ENCODE assay signal across 1 cellular context in genomic region chr14:94058674-94059138, GRCh38.
A peak's percentile ranks its signal among the peaks of the same experiment; 100 is the strongest.
TF ChIP-seq lines count a peak whose summit lies in the region.

No MANE protein-coding gene starts in this region.

TF ChIP-seq in HepG2, 621 proteins besides CTCF, POLR2A, EP300 and RAD21 (continued from another document and continues in another):
- peak; percentile 46; the same call in 1 of the 2 replicates for TF ChIP-seq ARID4A (CRISPR knock-in tag; IDR thresholded peaks at IDR 0.05; ENCODE audit: borderline replicate concordance)
- TF ChIP-seq MXD1 (CRISPR knock-in tag; IDR thresholded peaks at IDR 0.05): no peak
- TF ChIP-seq GLI4 (CRISPR knock-in tag; IDR thresholded peaks at IDR 0.05; ENCODE audit: borderline replicate concordance): peak; percentile 63; the same call in 1 of the 2 replicates
- no peak for TF ChIP-seq THYN1 (CRISPR knock-in tag; IDR thresholded peaks at IDR 0.05; ENCODE audit: borderline replicate concordance, low read depth)
- TF ChIP-seq RFX5 (IDR thresholded peaks at IDR 0.05; ENCODE audit: low read depth, low read length): no peak
- TF ChIP-seq ZNF513 (CRISPR knock-in tag; conservative IDR thresholded peaks at IDR 0.05): no peak
- TF ChIP-seq ATF5 (CRISPR knock-in tag; IDR thresholded peaks at IDR 0.05; ENCODE audit: low read depth): no peak
- TF ChIP-seq SOX13 (IDR thresholded peaks at IDR 0.05): no peak
- TF ChIP-seq SOX13 (CRISPR knock-in tag; conservative IDR thresholded peaks at IDR 0.05 in 1 of 2, IDR thresholded peaks at IDR 0.05 in 1 of 2): peak in 1 of 2 experiments; percentile 72; a peak in 2 of 4 replicates
- TF ChIP-seq ZKSCAN8 (CRISPR knock-in tag; IDR thresholded peaks at IDR 0.05; ENCODE audit: borderline replicate concordance): peak; percentile 24; the same call in 1 of the 2 replicates
- TF ChIP-seq BCL6 (CRISPR knock-in tag; IDR thresholded peaks at IDR 0.05): peak; percentile 35
- TF ChIP-seq ZHX1 (CRISPR knock-in tag; IDR thresholded peaks at IDR 0.05; ENCODE audit: low read depth): 0 out of 2 replicates have a peak, but pooled peaks have one; percentile 21
- peak; percentile 72; the same call in 1 of the 2 replicates for TF ChIP-seq FOXK1 (CRISPR knock-in tag; IDR thresholded peaks at IDR 0.05; ENCODE audit: borderline replicate concordance, low read depth)
- TF ChIP-seq SNRNP70 (IDR thresholded peaks at IDR 0.05; ENCODE audit: low read depth, low read length): no peak
- TF ChIP-seq TBP (CRISPR knock-in tag; IDR thresholded peaks at IDR 0.05): no peak
- TF ChIP-seq HOXA9 (CRISPR knock-in tag; IDR thresholded peaks at IDR 0.05; ENCODE audit: borderline replicate concordance): no peak
- no peak for TF ChIP-seq PAX8 (CRISPR knock-in tag; IDR thresholded peaks at IDR 0.05; ENCODE audit: borderline replicate concordance)
- 0 out of 2 replicates have a peak, but pooled peaks have one; percentile 17 for TF ChIP-seq KDM3A (CRISPR knock-in tag; IDR thresholded peaks at IDR 0.05; ENCODE audit: low read depth)
- no peak for TF ChIP-seq EHMT2 (IDR thresholded peaks at IDR 0.05; ENCODE audit: borderline replicate concordance, low read depth, low read length)
- TF ChIP-seq ZNF816 (CRISPR knock-in tag; IDR thresholded peaks at IDR 0.05; ENCODE audit: borderline replicate concordance): no peak
- no peak for TF ChIP-seq SCMH1 (CRISPR knock-in tag; IDR thresholded peaks at IDR 0.05; ENCODE audit: borderline replicate concordance)
- peak; percentile 66 for TF ChIP-seq ZGPAT (CRISPR knock-in tag; IDR thresholded peaks at IDR 0.05)
- peak; percentile 49; the same call in 1 of the 2 replicates for TF ChIP-seq MIXL1 (CRISPR knock-in tag; IDR thresholded peaks at IDR 0.05)
- TF ChIP-seq ZNF589 (CRISPR knock-in tag; conservative IDR thresholded peaks at IDR 0.05): no peak
- TF ChIP-seq ETV5 (CRISPR knock-in tag; IDR thresholded peaks at IDR 0.05; ENCODE audit: borderline replicate concordance): peak; percentile 47; the same call in 1 of the 2 replicates
- no peak for TF ChIP-seq ZBTB14 (CRISPR knock-in tag; IDR thresholded peaks at IDR 0.05)
- peak; percentile 74 for TF ChIP-seq ERF (CRISPR knock-in tag; IDR thresholded peaks at IDR 0.05)
- TF ChIP-seq GFI1 (CRISPR knock-in tag; IDR thresholded peaks at IDR 0.05; ENCODE audit: borderline replicate concordance): no peak
- TF ChIP-seq FOXA1 (IDR thresholded peaks at IDR 0.05): no peak
- TF ChIP-seq FOXA1 (CRISPR knock-in tag; IDR thresholded peaks at IDR 0.05): peak; percentile 86
- peak; percentile 41; the same call in 1 of the 2 replicates for TF ChIP-seq TFDP1 (CRISPR knock-in tag; IDR thresholded peaks at IDR 0.05; ENCODE audit: borderline replicate concordance)
- peak; percentile 76; the same call in 1 of the 2 replicates for TF ChIP-seq CHD4 (IDR thresholded peaks at IDR 0.05; ENCODE audit: borderline replicate concordance, low read length)
- TF ChIP-seq ZNF17 (CRISPR knock-in tag; IDR thresholded peaks at IDR 0.05): no peak
- TF ChIP-seq PAXIP1 (CRISPR knock-in tag; conservative IDR thresholded peaks at IDR 0.05): peak; percentile 96
- peak; percentile 61; the same call in 1 of the 2 replicates for TF ChIP-seq ELF3 (CRISPR knock-in tag; IDR thresholded peaks at IDR 0.05)
- no peak for TF ChIP-seq SIX4 (CRISPR knock-in tag; IDR thresholded peaks at IDR 0.05)
- no peak for TF ChIP-seq PTBP1 (IDR thresholded peaks at IDR 0.05; ENCODE audit: low read depth, low read length, poor library complexity, severe bottlenecking)
- TF ChIP-seq FOXM1 (CRISPR knock-in tag; IDR thresholded peaks at IDR 0.05): no peak
- no peak for TF ChIP-seq NFIB (CRISPR knock-in tag; IDR thresholded peaks at IDR 0.05; ENCODE audit: borderline replicate concordance)
- peak; percentile 56; the same call in 1 of the 2 replicates for TF ChIP-seq ZNF264 (CRISPR knock-in tag; IDR thresholded peaks at IDR 0.05)
- no peak for TF ChIP-seq DZIP1 (CRISPR knock-in tag; IDR thresholded peaks at IDR 0.05)
- TF ChIP-seq SAP130 (CRISPR knock-in tag; IDR thresholded peaks at IDR 0.05; ENCODE audit: low read depth): peak; percentile 85
